In genomic region chr14:21093769-21094681, GRCh38 we compare ENCODE assay signal across 6 cellular contexts.
DNase-seq lines count a peak whose midpoint lies in the region; ATAC-seq lines count a peak whose summit lies in the region.

No MANE protein-coding gene starts in this region.

- peaks cover 36% of the 10 kb centered on the region for H3K4me1 ChIP-seq in iPS-15b (ENCODE audit: control insufficient read depth, insufficient read depth, low read length)

- peaks cover 33% of the 10 kb centered on the region for H3K36me3 ChIP-seq in iPS-15b (ENCODE audit: control insufficient read depth, insufficient read depth, low read length)

- no peaks in the 10 kb centered on the region for H3K27me3 ChIP-seq in iPS-15b (ENCODE audit: control insufficient read depth, insufficient read depth, low read length)

- ATAC-seq in HG03354 (IDR thresholded peaks at IDR 0.05; ENCODE audit: poor library complexity, severe bottlenecking, unreplicated experiment), result no peak
- no peak for ATAC-seq in GM21619 (IDR thresholded peaks at IDR 0.05; ENCODE audit: unreplicated experiment)

- no peaks in the 10 kb centered on the region for H3K9me3 ChIP-seq in iPS-15b (ENCODE audit: control insufficient read depth, insufficient read depth, low read length)

- H3K9ac ChIP-seq in iPS-15b (ENCODE audit: low read depth, low read length), result no peak overlapping the region

- DNase-seq in DMS 273 treated with DMSO at 0.1 percent for 48 hours (lab: John Stamatoyannopoulos, UW) (peak; percentile 50), NCI-H524 (lab: John Stamatoyannopoulos, UW) (peak; percentile 99 to 100)
- DNase-seq in activated naive CD4-positive, alpha-beta T cell treated with anti-CD3 and anti-CD28 coated beads, Interleukin-2, amount 50 U/mL, for 16 hours, result no peak

- H3K4me3 ChIP-seq in iPS-15b (ENCODE audit: low read depth, low read length), result peak overlapping the region; percentile 50
